In genomic region chr3:26198609-26199008, GRCh38 we compare ENCODE assay signal across 28 cellular contexts.
"Had no signal": no experiment of that assay in that cellular context is flagged by ENCODE, and none has a peak within 500 bp of the region (broad histone marks: within the 10 kb centered on the region; RNA-seq: fewer than 3 reads in every experiment).

No MANE protein-coding gene starts in this region.

- H3K4me1 ChIP-seq: heart right ventricle, lower lobe of right lung, parathyroid adenoma, right atrium auricular region, sigmoid colon, spleen, transverse colon, upper lobe of right lung, uterus had no signal

- H3K4me3 Mint-ChIP-seq: mesothelial cell of epicardium; naive thymus-derived CD4-positive, alpha-beta T cell; nephron; neural progenitor cell; stimulated activated memory B cell treated with anti-CD40 and anti-IgM and Interleukin-4, amounts not matched to agents 10 μg/mL and 1 μg/mL and 100 μg/mL, for 72 hours had no signal

- H3K9me3 ChIP-seq: lower lobe of right lung, sigmoid colon, transverse colon, upper lobe of right lung, uterus had no signal

- H2AFZ ChIP-seq: neural progenitor cell, parathyroid adenoma had no signal

- H3K36me3 ChIP-seq: esophagus squamous epithelium, heart right ventricle, lower lobe of right lung, neural progenitor cell, right atrium auricular region, sigmoid colon, spleen, transverse colon, upper lobe of right lung, uterus had no signal

- H3K4me3 ChIP-seq: dorsolateral prefrontal cortex, esophagus squamous epithelium, heart right ventricle, lower lobe of right lung, neural progenitor cell, right atrium auricular region, sigmoid colon, skin epidermis, spleen, transverse colon, upper lobe of right lung, uterus had no signal

- H3K27me3 Mint-ChIP-seq: naive thymus-derived CD4-positive, alpha-beta T cell; progenitor cell of endocrine pancreas; stimulated activated memory B cell treated with anti-CD40 and anti-IgM and Interleukin-4, amounts not matched to agents 10 μg/mL and 1 μg/mL and 100 μg/mL, for 72 hours had no signal

- FAIRE-seq: islet of Langerhans had no signal

- H3K4me1 Mint-ChIP-seq: naive thymus-derived CD4-positive, alpha-beta T cell; stimulated activated memory B cell treated with anti-CD40 and anti-IgM and Interleukin-4, amounts not matched to agents 10 μg/mL and 1 μg/mL and 100 μg/mL, for 72 hours had no signal

- H3K9ac ChIP-seq: neural progenitor cell, parathyroid adenoma had no signal

- DNase-seq: cerebellar nuclear complex; cortex of kidney; dorsolateral prefrontal cortex; effector CD4-positive, alpha-beta T cell; esophagus squamous epithelium; foreskin melanocyte; glutamatergic neuron; heart right ventricle; hippocampal formation; left ventricle myocardium superior; lower lobe of right lung; naive thymus-derived CD4-positive, alpha-beta T cell; sigmoid colon; spleen; stimulated activated CD4-positive, alpha-beta T cell treated with anti-CD3 and anti-CD28 coated beads, Interleukin-4, amount 100 ng/mL, for 4 hours; stimulated activated naive CD8-positive, alpha-beta T cell treated with anti-CD3 and anti-CD28 coated beads, Interleukin-15, Interleukin-2, amounts not matched to agents 100 U/mL and 50 U/mL, for 24 hours; transverse colon; upper lobe of right lung; uterus had no signal

- ATAC-seq: heart right ventricle; left ventricle myocardium superior; lower lobe of right lung; naive thymus-derived CD4-positive, alpha-beta T cell; stimulated activated memory B cell treated with anti-CD40 and anti-IgM and Interleukin-4, amounts not matched to agents 10 μg/mL and 1 μg/mL and 100 μg/mL, for 72 hours; stimulated activated naive CD8-positive, alpha-beta T cell treated with anti-CD3 and anti-CD28 coated beads, Interleukin-15, Interleukin-2, amounts not matched to agents 100 U/mL and 50 U/mL, for 24 hours; upper lobe of right lung had no signal

- H3K27me3 ChIP-seq: dorsolateral prefrontal cortex, esophagus squamous epithelium, heart right ventricle, neural progenitor cell, right atrium auricular region, sigmoid colon, spleen, transverse colon, upper lobe of right lung, uterus had no signal

- H3K79me2 ChIP-seq: parathyroid adenoma had no signal

- H3K27ac Mint-ChIP-seq: mesothelial cell of epicardium; naive thymus-derived CD4-positive, alpha-beta T cell; nephron; neural progenitor cell; progenitor cell of endocrine pancreas; stimulated activated memory B cell treated with anti-CD40 and anti-IgM and Interleukin-4, amounts not matched to agents 10 μg/mL and 1 μg/mL and 100 μg/mL, for 72 hours had no signal

- H3K9me3 Mint-ChIP-seq: mesothelial cell of epicardium; nephron; neural progenitor cell; stimulated activated memory B cell treated with anti-CD40 and anti-IgM and Interleukin-4, amounts not matched to agents 10 μg/mL and 1 μg/mL and 100 μg/mL, for 72 hours had no signal

- H3K27ac ChIP-seq: dorsolateral prefrontal cortex, esophagus squamous epithelium, heart right ventricle, lower lobe of right lung, neural progenitor cell, parathyroid adenoma, right atrium auricular region, sigmoid colon, skin epidermis, spleen, transverse colon, upper lobe of right lung, uterus had no signal

- H3K4me2 ChIP-seq: neural progenitor cell had no signal
